ENCODE assay signal across 11 cellular contexts in genomic region chr12:95182868-95183415, GRCh38. TPM values are rescaled to one million over a fixed set of nuclear protein-coding genes. Genes with fewer than 3 reads are reported as not detected.
DNase-seq lines count a peak whose midpoint lies in the region; ATAC-seq, FAIRE-seq and TF ChIP-seq lines count a peak whose summit lies in the region.
"Had no signal": no experiment of that assay in that cellular context is flagged by ENCODE, and none has a peak within 500 bp of the region (broad histone marks: within the 10 kb centered on the region; RNA-seq: fewer than 3 reads in every experiment).

No MANE protein-coding gene starts in this region.

- H3K9me1 ChIP-seq in K562 (ENCODE audit: control insufficient read depth, insufficient read depth, low read length), result no peaks in the 10 kb centered on the region

- H3K27me3 Mint-ChIP-seq in activated CD8-positive, alpha-beta T cell treated with anti-CD3 and anti-CD28 coated beads for 36 hours, result no peaks in the 10 kb centered on the region
- H3K27me3 Mint-ChIP-seq in activated CD8-positive, alpha-beta T cell treated with anti-CD3 and anti-CD28 coated beads, Interleukin-2, amount 10 ng/mL, durations not matched to agents 7 days and 5 days (ENCODE audit: low read depth), result peaks cover 1% of the 10 kb centered on the region
- no peaks in the 10 kb centered on the region for H3K27me3 Mint-ChIP-seq in progenitor cell of endocrine pancreas
- H3K27me3 Mint-ChIP-seq: activated naive CD8-positive, alpha-beta T cell; B cell had no signal

- H3K4me1 ChIP-seq in K562 (replicated peaks in 1 of 2; ENCODE audit: control insufficient read depth in 2 of 2, insufficient read depth in 2 of 2, low read length in 2 of 2) (peaks cover 18 to 47% of the 10 kb centered on the region in 2 experiments), right lobe of liver (peaks cover 0 to 4% (median 0%) of the 10 kb centered on the region in 4 donors)

- ATAC-seq in activated CD8-positive, alpha-beta T cell treated with anti-CD3 and anti-CD28 coated beads for 36 hours, result peak; percentile 75
- ATAC-seq in activated CD8-positive, alpha-beta T cell treated with anti-CD3 and anti-CD28 coated beads, Interleukin-2, amount 10 ng/mL, durations not matched to agents 7 days and 5 days, result no peak
- ATAC-seq in HG03039 (IDR thresholded peaks at IDR 0.05; ENCODE audit: unreplicated experiment), result peak; percentile 41
- ATAC-seq in K562, result peak; percentile 73
- ATAC-seq in right lobe of liver, result no peak
- ATAC-seq in HG02763 (IDR thresholded peaks at IDR 0.05; ENCODE audit: unreplicated experiment), result no peak

- FAIRE-seq in K562 (lab: Jason Lieb, UNC), result peak; percentile 89
- FAIRE-seq: islet of Langerhans had no signal

- H4K20me1 ChIP-seq in K562 (replicated peaks; ENCODE audit: control insufficient read depth, insufficient read depth, low read length), result no peaks in the 10 kb centered on the region

- no peak overlapping the region for H3K27ac Mint-ChIP-seq in activated CD8-positive, alpha-beta T cell treated with anti-CD3 and anti-CD28 coated beads for 36 hours
- no peak overlapping the region for H3K27ac Mint-ChIP-seq in activated CD8-positive, alpha-beta T cell treated with anti-CD3 and anti-CD28 coated beads, Interleukin-2, amount 10 ng/mL, durations not matched to agents 7 days and 5 days
- peak overlapping the region; percentile 52 for H3K27ac Mint-ChIP-seq in progenitor cell of endocrine pancreas
- H3K27ac Mint-ChIP-seq: activated naive CD8-positive, alpha-beta T cell; B cell had no signal

- H3K27me3 ChIP-seq in K562 (ENCODE audit: control insufficient read depth in 2 of 2, insufficient read depth in 2 of 2, low read length in 2 of 2) (no peaks in the 10 kb centered on the region), right lobe of liver (no peaks in the 10 kb centered on the region)

- H3K27ac ChIP-seq in K562 (ENCODE audit: extremely low read depth, low read depth, low read length) (peak overlapping the region; percentile 80), right lobe of liver (no peak overlapping the region)

- H3K9me3 Mint-ChIP-seq in activated CD8-positive, alpha-beta T cell treated with anti-CD3 and anti-CD28 coated beads for 36 hours, result no peaks in the 10 kb centered on the region
- H3K9me3 Mint-ChIP-seq in activated CD8-positive, alpha-beta T cell treated with anti-CD3 and anti-CD28 coated beads, Interleukin-2, amount 10 ng/mL, durations not matched to agents 7 days and 5 days (ENCODE audit: insufficient read depth), result no peaks in the 10 kb centered on the region
- H3K9me3 Mint-ChIP-seq in progenitor cell of endocrine pancreas (ENCODE audit: low read depth), result no peaks in the 10 kb centered on the region

- 19% methylated on average over 5 of the region's 5 CpGs for WGBS in K562 (ENCODE audit: insufficient coverage, low coverage, missing lambda C conversion rate)
- WGBS in right lobe of liver (ENCODE audit: insufficient coverage, low coverage, low lambda C conversion rate, missing lambda C conversion rate), result 60% methylated on average over 4 of the region's 5 CpGs

- POLR2A ChIA-PET in activated CD8-positive, alpha-beta T cell treated with anti-CD3 and anti-CD28 coated beads for 36 hours (lab: Charles Lee), result no interaction called here
- POLR2A ChIA-PET in activated CD8-positive, alpha-beta T cell treated with anti-CD3 and anti-CD28 coated beads, Interleukin-2, amount 10 ng/mL, durations not matched to agents 7 days and 5 days (lab: Charles Lee), result no interaction called here
- POLR2A ChIA-PET in K562 (lab: Yijun Ruan, JAX), result interaction anchor here (0.7 kb wide), 1 partner anchor 31 kb away, joined by 3 read pairs; no protein-coding TSS in a partner anchor

- H3K79me2 ChIP-seq in K562 (ENCODE audit: control insufficient read depth, insufficient read depth, low read length), result peaks cover 4% of the 10 kb centered on the region; the same call in 1 of the 3 replicates

- no TSS peak for BruUV-seq in K562 (replicated peaks; lab: Mats Ljungman, UMichigan)

- H3K9ac ChIP-seq in K562 (ENCODE audit: insufficient read depth in 1 of 2, low read depth in 2 of 2, low read length in 2 of 2), result peak overlapping the region; percentile 18 to 52; a peak in 3 of 4 replicates

- peak overlapping the region; percentile 82 for H2AFZ ChIP-seq in K562 (ENCODE audit: low read depth, low read length)

- CTCF ChIA-PET in activated CD8-positive, alpha-beta T cell treated with anti-CD3 and anti-CD28 coated beads for 36 hours (lab: Charles Lee), result interaction anchor here (1.1 kb wide), 1 partner anchor 9 kb away, joined by 3 read pairs; no protein-coding TSS in a partner anchor
- CTCF ChIA-PET in activated CD8-positive, alpha-beta T cell treated with anti-CD3 and anti-CD28 coated beads, Interleukin-2, amount 10 ng/mL, durations not matched to agents 7 days and 5 days (lab: Charles Lee), result no interaction called here
- CTCF ChIA-PET in K562 (lab: Yijun Ruan, JAX; ENCODE audit: low intra/inter-chr PET ratio), result no interaction called here

- no peak for TF ChIP-seq POLR2A in K562 (conservative IDR thresholded peaks at IDR 0.05)
- TF ChIP-seq POLR2A in right lobe of liver (IDR thresholded peaks at IDR 0.05), result no peak

- intact Hi-C loops in activated CD8-positive, alpha-beta T cell treated with anti-CD3 and anti-CD28 coated beads for 36 hours (cut with micrococcal nuclease), result no loop called here
- intact Hi-C loops in K562 (cut with micrococcal nuclease) (no loop called here), right lobe of liver (cut with DNase I) (no loop called here)

- H3K36me3 Mint-ChIP-seq in activated CD8-positive, alpha-beta T cell treated with anti-CD3 and anti-CD28 coated beads for 36 hours (ENCODE audit: low read depth), result no peaks in the 10 kb centered on the region
- H3K36me3 Mint-ChIP-seq in activated CD8-positive, alpha-beta T cell treated with anti-CD3 and anti-CD28 coated beads, Interleukin-2, amount 10 ng/mL, durations not matched to agents 7 days and 5 days (ENCODE audit: low read depth), result no peaks in the 10 kb centered on the region
- peaks cover 10% of the 10 kb centered on the region for H3K36me3 Mint-ChIP-seq in progenitor cell of endocrine pancreas (ENCODE audit: insufficient read depth)
- H3K36me3 Mint-ChIP-seq: activated naive CD8-positive, alpha-beta T cell had no signal

- no peaks in the 10 kb centered on the region for H3K36me3 ChIP-seq in K562 (ENCODE audit: control insufficient read depth, insufficient read depth, low read length)
- no peaks in the 10 kb centered on the region for H3K36me3 ChIP-seq in right lobe of liver

- in situ Hi-C loops in K562 (cut with MboI), result no loop called here

- H3K4me3 ChIP-seq in K562 (no peak overlapping the region), right lobe of liver (no peak overlapping the region)

- peak; percentile 36 for DNase-seq in activated CD8-positive, alpha-beta T cell treated with anti-CD3 and anti-CD28 coated beads for 36 hours
- no peak for DNase-seq in activated CD8-positive, alpha-beta T cell treated with anti-CD3 and anti-CD28 coated beads, Interleukin-2, amount 10 ng/mL, durations not matched to agents 7 days and 5 days
- DNase-seq in K562 (ENCODE audit: extremely low read depth in 1 of 4, low spot score in 3 of 4) (peak in 2 of 4 experiments; percentile 43 to 82), progenitor cell of endocrine pancreas (ENCODE audit: low spot score, unreplicated experiment) (no peak), T-helper 9 cell (no peak), right lobe of liver (no peak)

- peak overlapping the region; percentile 47 for H3K4me2 ChIP-seq in K562 (ENCODE audit: insufficient read depth, low read length)

- H3K9me3 ChIP-seq in K562 (replicated peaks; ENCODE audit: control insufficient read depth, insufficient read depth, low read depth, low read length) (no peaks in the 10 kb centered on the region), right lobe of liver (no peaks in the 10 kb centered on the region)

- no peak for TF ChIP-seq EP300 in K562 (IDR thresholded peaks at IDR 0.05; ENCODE audit: low read length)

- TF ChIP-seq RAD21 in K562 (CRISPR knock-in tag; conservative IDR thresholded peaks at IDR 0.05 in 1 of 2, IDR thresholded peaks at IDR 0.05 in 1 of 2), result peak in 1 of 2 experiments; percentile 12; a peak in 1 of 4 replicates

- no peak overlapping the region for H3K4me3 Mint-ChIP-seq in activated CD8-positive, alpha-beta T cell treated with anti-CD3 and anti-CD28 coated beads for 36 hours
- H3K4me3 Mint-ChIP-seq in activated CD8-positive, alpha-beta T cell treated with anti-CD3 and anti-CD28 coated beads, Interleukin-2, amount 10 ng/mL, durations not matched to agents 7 days and 5 days, result no peak overlapping the region
- H3K4me3 Mint-ChIP-seq in progenitor cell of endocrine pancreas (ENCODE audit: low read depth), result no peak overlapping the region
- H3K4me3 Mint-ChIP-seq: activated naive CD8-positive, alpha-beta T cell; B cell had no signal

- no peak for TF ChIP-seq CTCF in activated CD8-positive, alpha-beta T cell treated with anti-CD3 and anti-CD28 coated beads for 36 hours (IDR thresholded peaks at IDR 0.05)
- TF ChIP-seq CTCF in K562 (IDR thresholded peaks at IDR 0.05 in 2 of 3, conservative IDR thresholded peaks at IDR 0.05 in 1 of 3; ENCODE audit: insufficient read depth in 2 of 3, low read depth in 1 of 3, low read length in 3 of 3), result no peak
- TF ChIP-seq CTCF in progenitor cell of endocrine pancreas (IDR thresholded peaks at IDR 0.05; ENCODE audit: unreplicated experiment), result no peak
- no peak for TF ChIP-seq CTCF in right lobe of liver (IDR thresholded peaks at IDR 0.05)

- no peaks in the 10 kb centered on the region for H3K4me1 Mint-ChIP-seq in activated CD8-positive, alpha-beta T cell treated with anti-CD3 and anti-CD28 coated beads for 36 hours (ENCODE audit: low read depth)
- H3K4me1 Mint-ChIP-seq in activated CD8-positive, alpha-beta T cell treated with anti-CD3 and anti-CD28 coated beads, Interleukin-2, amount 10 ng/mL, durations not matched to agents 7 days and 5 days (ENCODE audit: low read depth), result no peaks in the 10 kb centered on the region
- peaks cover under 1% of the 10 kb centered on the region for H3K4me1 Mint-ChIP-seq in progenitor cell of endocrine pancreas (ENCODE audit: low read depth)

RNA-seq across cellular contexts. Expression of gene FGD6, which starts 34.3 kb away (rescaled TPM):
- under 1 TPM; 0.41 to 0.54 TPM for total RNA-seq in activated CD8-positive, alpha-beta T cell treated with anti-CD3 and anti-CD28 coated beads for 36 hours
- under 1 TPM; 0.50 to 0.70 TPM for total RNA-seq in activated CD8-positive, alpha-beta T cell treated with anti-CD3 and anti-CD28 coated beads, Interleukin-2, amount 10 ng/mL, durations not matched to agents 7 days and 5 days
- total RNA-seq in K562 (2011; cell fraction: chromatin; rRNA removed; ENCODE audit: low replicate concordance), result 12.9 and 34.3 TPM in 2 replicates
- total RNA-seq in K562 (2011; cell fraction: nucleolus; rRNA removed), result 5.8 and 8.0 TPM in 2 replicates
- total RNA-seq in K562 (2011; cell fraction: nucleoplasm; rRNA removed), result 10.3 and 11.4 TPM in 2 replicates
- total RNA-seq in K562 (2014; rRNA removed) (4.7 and 6.4 TPM in 2 replicates), K562 (2014; rRNA removed; fragmentation: Illumina TruSeq; extraction: Trizol) (7.6 and 9.5 TPM in 2 replicates), K562 (2015; rRNA removed; fragmentation: Illumina TruSeq; extraction: Trizol) (10.0 and 11.1 TPM in 2 replicates), K562 (2021) (6.7 and 8.1 TPM in 2 replicates), progenitor cell of endocrine pancreas (62.7 and 68.2 TPM in 2 replicates), right lobe of liver (1 to 10 TPM; 3.5 to 7.8 (median 5.1) TPM)
- polyA plus RNA-seq in K562 (2011; rRNA removed) (4.3 and 5.8 TPM in 2 replicates), K562 (2014; fragmentation: Illumina TruSeq; extraction: Trizol) (4.6 and 5.5 TPM in 2 replicates), K562 (2014; fragmentation: Nextera tagmentation; extraction: Ambion mirVana) (1 to 10 TPM; 1.5 to 2.1 TPM), K562 (2014; rRNA removed) (4.9 and 5.0 TPM in 2 replicates)
- 1.4 and 2.6 TPM in 2 replicates for polyA plus RNA-seq in K562 (2011; cell fraction: cytosol; rRNA removed)
- polyA plus RNA-seq in K562 (2011; cell fraction: nucleus; rRNA removed), result 3.3 and 5.2 TPM in 2 replicates
- polyA plus RNA-seq in K562 (2012), result 2.6 and 3.3 TPM in 2 replicates
- polyA minus RNA-seq in K562 (2011; rRNA and poly(A)+ RNA removed), result 17.9 and 23.0 TPM in 2 replicates
- polyA minus RNA-seq in K562 (2011; cell fraction: cytosol; rRNA and poly(A)+ RNA removed), result 6.0 and 10.7 TPM in 2 replicates
- 7.0 and 11.2 TPM in 2 replicates for polyA minus RNA-seq in K562 (2011; cell fraction: nucleus; rRNA and poly(A)+ RNA removed)

RNA-seq across cellular contexts. Expression of gene VEZT, which starts 34.7 kb away (rescaled TPM):
- total RNA-seq in activated CD8-positive, alpha-beta T cell treated with anti-CD3 and anti-CD28 coated beads for 36 hours, result 10 to 100 TPM; 46.9 to 51.7 TPM
- 10 to 100 TPM; 29.0 to 31.0 TPM for total RNA-seq in activated CD8-positive, alpha-beta T cell treated with anti-CD3 and anti-CD28 coated beads, Interleukin-2, amount 10 ng/mL, durations not matched to agents 7 days and 5 days
- total RNA-seq in K562 (2011; cell fraction: chromatin; rRNA removed; ENCODE audit: low replicate concordance), result 54.4 and 119 TPM in 2 replicates
- total RNA-seq in K562 (2011; cell fraction: nucleolus; rRNA removed), result 24.8 and 35.1 TPM in 2 replicates
- 59.2 and 87.3 TPM in 2 replicates for total RNA-seq in K562 (2011; cell fraction: nucleoplasm; rRNA removed)
- total RNA-seq in K562 (2014; rRNA removed), result 23.1 and 23.8 TPM in 2 replicates
- total RNA-seq in K562 (2014; rRNA removed; fragmentation: Illumina TruSeq; extraction: Trizol), result 37.1 and 45.5 TPM in 2 replicates
- 39.1 and 44.8 TPM in 2 replicates for total RNA-seq in K562 (2015; rRNA removed; fragmentation: Illumina TruSeq; extraction: Trizol)
- total RNA-seq in K562 (2021), result 24.7 and 32.2 TPM in 2 replicates
- 53.8 and 61.5 TPM in 2 replicates for polyA plus RNA-seq in K562 (2011; rRNA removed)
- polyA plus RNA-seq in K562 (2011; cell fraction: cytosol; rRNA removed), result 17.8 and 22.4 TPM in 2 replicates
- polyA plus RNA-seq in K562 (2011; cell fraction: nucleus; rRNA removed), result 21.8 and 26.2 TPM in 2 replicates
- 21.8 and 28.0 TPM in 2 replicates for polyA plus RNA-seq in K562 (2012)
- 33.2 and 44.2 TPM in 2 replicates for polyA plus RNA-seq in K562 (2014; fragmentation: Illumina TruSeq; extraction: Trizol)
- 10 to 100 TPM; 16.1 to 29.1 TPM for polyA plus RNA-seq in K562 (2014; fragmentation: Nextera tagmentation; extraction: Ambion mirVana)
- polyA plus RNA-seq in K562 (2014; rRNA removed), result 27.6 and 32.6 TPM in 2 replicates
- polyA minus RNA-seq in K562 (2011; rRNA and poly(A)+ RNA removed), result 55.7 and 57.3 TPM in 2 replicates
- polyA minus RNA-seq in K562 (2011; cell fraction: cytosol; rRNA and poly(A)+ RNA removed), result 9.9 and 23.3 TPM in 2 replicates
- 23.4 and 41.7 TPM in 2 replicates for polyA minus RNA-seq in K562 (2011; cell fraction: nucleus; rRNA and poly(A)+ RNA removed)
- total RNA-seq in progenitor cell of endocrine pancreas, result 126 and 132 TPM in 2 replicates
- total RNA-seq in right lobe of liver, result 10 to 100 TPM; 23.5 to 34.2 (median 28.9) TPM

Comparison
In these comparisons a context has a peak if more than half of its experiments do, and no peak if none do; other contexts are left out.
1. ATAC-seq: peak in activated CD8-positive, alpha-beta T cell treated with anti-CD3 and anti-CD28 coated beads for 36 hours (single experiment), HG03039 (single experiment) and K562 (single experiment); none in activated CD8-positive, alpha-beta T cell treated with anti-CD3 and anti-CD28 coated beads, Interleukin-2, amount 10 ng/mL, durations not matched to agents 7 days and 5 days (single experiment), right lobe of liver (0 of 4) and HG02763 (single experiment).